8 cellular contexts compared by ENCODE assay signal in the genomic region with DNA sequence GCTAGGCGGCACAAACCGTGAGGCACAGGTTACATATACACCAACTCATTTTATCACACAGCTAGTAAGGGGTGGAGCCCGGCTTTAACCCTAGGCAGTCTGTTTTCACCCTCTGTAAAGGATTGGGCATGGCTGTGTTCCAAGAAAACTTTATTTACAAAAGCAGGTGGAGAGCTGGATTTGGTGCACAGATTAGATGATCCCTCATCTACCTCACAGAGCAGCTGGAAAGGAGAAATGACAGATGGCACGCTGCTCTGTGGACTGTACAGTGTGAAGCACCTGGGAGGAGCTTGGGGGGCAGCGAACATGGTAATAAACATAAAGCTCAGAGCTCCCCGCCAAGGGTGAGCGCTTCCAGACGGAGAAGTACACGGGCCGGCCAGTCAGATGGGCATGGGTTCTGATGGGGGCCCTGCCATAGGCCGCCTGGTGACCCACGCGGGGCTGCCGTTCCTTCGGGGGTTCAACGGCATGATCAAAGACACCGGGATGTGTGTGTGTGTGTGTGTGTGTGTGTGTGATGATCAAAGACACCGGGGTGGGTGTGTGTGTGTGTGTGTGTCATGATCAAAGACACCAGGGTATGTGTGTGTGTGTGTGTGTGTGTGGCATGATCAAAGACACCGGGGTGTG. TPM values are rescaled to one million over a fixed set of nuclear protein-coding genes. Genes with fewer than 3 reads are reported as not detected.
A peak's percentile ranks its signal among the peaks of the same experiment; 100 is the strongest.
DNase-seq lines count a peak whose midpoint lies in the region; ATAC-seq, FAIRE-seq and TF ChIP-seq lines count a peak whose summit lies in the region.

No MANE protein-coding gene starts in this region.

- H4K91ac ChIP-seq in H1 (replicated peaks; ENCODE audit: insufficient read length, low read length), result no peak overlapping the region

- no peak overlapping the region for H2BK120ac ChIP-seq in H1 (replicated peaks; ENCODE audit: low read depth, low read length)

- H3K27ac ChIP-seq in H1 (ENCODE audit: low read depth, low read length) (no peak overlapping the region), testis (no peak overlapping the region)

- DNase-seq in NCI-H1417 (lab: John Stamatoyannopoulos, UW) (peak; percentile 56 to 84 (median 68)), NCI-H1417 treated with DMSO at 0.1 percent for 48 hours (lab: John Stamatoyannopoulos, UW) (no peak), SW480 (ENCODE audit: low spot score) (peak; percentile 96), H1 (ENCODE audit: low read depth in 1 of 2, low spot score in 2 of 2) (no peak), testis (no peak), midbrain (lab: John Stamatoyannopoulos, UW) (no peak)
- peak; percentile 23 for DNase-seq in stimulated activated naive CD4-positive, alpha-beta T cell treated with Interleukin-2 at 50 U/mL for 16 hours (lab: John Stamatoyannopoulos, UW)

- TF ChIP-seq CTCF in H1 (IDR thresholded peaks at IDR 0.05; ENCODE audit: control extremely low read depth in 1 of 3, insufficient read depth in 1 of 3, low read depth in 1 of 3, low read length in 3 of 3) (no peak), testis (IDR thresholded peaks at IDR 0.05) (no peak)

- ATAC-seq in GM18907 (IDR thresholded peaks at IDR 0.05; ENCODE audit: unreplicated experiment), result no peak

- H3K79me2 ChIP-seq in H1 (ENCODE audit: control insufficient read depth in 1 of 2, insufficient read depth in 2 of 2, low read length in 2 of 2), result peaks cover 3 to 24% of the 10 kb centered on the region in 2 experiments; a peak in 3 of 4 replicates

- no peak overlapping the region for H2BK20ac ChIP-seq in H1 (ENCODE audit: low read length)

- POLR2A ChIA-PET in H1 (lab: Charles Lee; ENCODE audit: partially characterized antibody), result interaction anchor here (0.6 to 1.7 kb wide), 6 partner anchors 11 to 1869 kb away, joined by 3 to 4 read pairs (median 3); no protein-coding TSS in a partner anchor

- H3K4me2 ChIP-seq in H1 (ENCODE audit: insufficient read depth in 1 of 2, low read depth in 2 of 2, low read length in 2 of 2), result no peak overlapping the region

- H2AK5ac ChIP-seq in H1 (ENCODE audit: low read depth, low read length), result no peak overlapping the region

- peaks cover 8% of the 10 kb centered on the region for H3K79me1 ChIP-seq in H1 (ENCODE audit: low read depth, low read length)

- intact Hi-C loops in testis (cut with DNase I; ENCODE audit: low total_unique reads), result no loop called here

- peaks cover 0 to 12% of the 10 kb centered on the region in 2 experiments for H4K20me1 ChIP-seq in H1 (replicated peaks in 1 of 2; ENCODE audit: control insufficient read depth in 1 of 2, insufficient read depth in 2 of 2, low read length in 2 of 2)

- CTCF ChIA-PET in H1 (lab: Charles Lee; ENCODE audit: partially characterized antibody), result interaction anchor here (0.7 to 1.6 kb wide), 7 partner anchors 13 to 652 kb away, joined by 3 to 5 read pairs (median 3); no protein-coding TSS in a partner anchor

- peaks cover 5% of the 10 kb centered on the region for H3K23me2 ChIP-seq in H1 (ENCODE audit: low read depth, low read length)

- 0 out of 2 replicates have a peak overlapping the region, but pooled peaks have one; percentile 84 for H2AFZ ChIP-seq in H1 (ENCODE audit: low read length)

- no peak overlapping the region for H4K8ac ChIP-seq in H1 (ENCODE audit: extremely low read depth, insufficient read depth, low read length)

- no peak overlapping the region for H2BK5ac ChIP-seq in H1 (ENCODE audit: low read depth, low read length)

- WGBS in H1 (ENCODE audit: extremely low coverage in 1 of 2, insufficient coverage in 1 of 2, insufficient read length in 1 of 2, insufficient replicate concordance in 2 of 2, low coverage in 1 of 2, low lambda C conversion rate in 2 of 2, missing lambda C conversion rate in 1 of 2), 2 experiments, result 89% methylated on average over 17 of the region's 19 CpGs; no CpG with 5 or more reads in 1 of the 2 experiments
- WGBS in testis, 2 donors, result 62 to 66% methylated on average over 15 to 19 of the region's 19 CpGs

- TF ChIP-seq RAD21 in H1 (IDR thresholded peaks at IDR 0.05 in 1 of 2, conservative IDR thresholded peaks at IDR 0.05 in 1 of 2; ENCODE audit: low read depth in 2 of 2, low read length in 2 of 2), result no peak

- H3K27me3 ChIP-seq in H1 (replicated peaks in 1 of 4; ENCODE audit: control insufficient read depth in 3 of 4, extremely low read depth in 1 of 4, insufficient read depth in 3 of 4, low read length in 3 of 4), result no peaks in the 10 kb centered on the region
- H3K27me3 ChIP-seq in testis, result no peaks in the 10 kb centered on the region

- no peak overlapping the region for H3K9ac ChIP-seq in H1 (replicated peaks in 1 of 4; ENCODE audit: extremely low read depth in 1 of 4, low read depth in 3 of 4, low read length in 3 of 4)

- TF ChIP-seq POLR2A in H1 (IDR thresholded peaks at IDR 0.05; ENCODE audit: control extremely low read depth in 1 of 2, low read depth in 2 of 2, low read length in 2 of 2) (no peak), testis (IDR thresholded peaks at IDR 0.05) (no peak)

- no peak for TF ChIP-seq EP300 in H1 (IDR thresholded peaks at IDR 0.05; ENCODE audit: borderline replicate concordance in 1 of 2, low read depth in 2 of 2, low read length in 2 of 2)

- peaks cover 2 to 10% (median 4%) of the 10 kb centered on the region in 4 experiments for H3K4me1 ChIP-seq in H1 (replicated peaks in 1 of 4; ENCODE audit: control insufficient read depth in 3 of 4, insufficient read depth in 4 of 4, low read length in 3 of 4)
- H3K4me1 ChIP-seq in testis, result peaks cover 14% of the 10 kb centered on the region

- no peak overlapping the region for H3K56ac ChIP-seq in H1 (replicated peaks; ENCODE audit: insufficient read length, low read depth, low read length)

- H4K5ac ChIP-seq in H1 (ENCODE audit: insufficient read length, low read depth, low read length), result no peak overlapping the region

- no peak overlapping the region for H3K4me3 ChIP-seq in H1 (ENCODE audit: extremely low read depth in 1 of 4, insufficient read depth in 2 of 4, low read depth in 3 of 4, low read length in 4 of 4)
- peak overlapping the region in 1 of 2 donors; percentile 81 for H3K4me3 ChIP-seq in testis

- H3K14ac ChIP-seq in H1 (ENCODE audit: insufficient read length), result no peak overlapping the region

- no peak overlapping the region for H3K4ac ChIP-seq in H1 (replicated peaks; ENCODE audit: insufficient read length, low read depth, low read length)

- no peak overlapping the region for H3K18ac ChIP-seq in H1 (ENCODE audit: extremely low read depth, low read length)

- peaks cover 2 to 11% (median 4%) of the 10 kb centered on the region in 4 experiments; a peak in 5 of 8 replicates for H3K36me3 ChIP-seq in H1 (ENCODE audit: control insufficient read depth in 2 of 4, insufficient read depth in 4 of 4, low read length in 3 of 4)
- no peaks in the 10 kb centered on the region for H3K36me3 ChIP-seq in testis (ENCODE audit: low read depth, missing control alignments)

- H3K23ac ChIP-seq in H1 (ENCODE audit: insufficient read length), result no peak overlapping the region

- H2BK15ac ChIP-seq in H1 (ENCODE audit: low read length), result no peak overlapping the region

- no peak overlapping the region for H2BK12ac ChIP-seq in H1 (ENCODE audit: low read depth, low read length)

- no peak for FAIRE-seq in H1 (lab: Jason Lieb, UNC)

- H3K9me3 ChIP-seq in H1 (ENCODE audit: insufficient read depth in 2 of 2, low read depth in 1 of 2, low read length in 1 of 2), result no peaks in the 10 kb centered on the region
- no peaks in the 10 kb centered on the region for H3K9me3 ChIP-seq in testis

TF ChIP-seq in H1, 55 proteins besides CTCF, POLR2A, EP300 and RAD21:
- TF ChIP-seq TAF7 (optimal IDR thresholded peaks at IDR 0.05; ENCODE audit: borderline replicate concordance, low read depth, low read length) (no peak), CHD1 (IDR thresholded peaks at IDR 0.05; ENCODE audit: low read depth, low read length) (no peak), RNF2 (IDR thresholded peaks at IDR 0.05; ENCODE audit: borderline replicate concordance, low read depth, low read length, missing control alignments, poor library complexity, severe bottlenecking) (no peak), BRCA1 (IDR thresholded peaks at IDR 0.05; ENCODE audit: low read depth, low read length) (no peak), NANOG (IDR thresholded peaks at IDR 0.05; ENCODE audit: insufficient read depth, low read depth, low read length, poor library complexity, severe bottlenecking) (no peak), CHD2 (IDR thresholded peaks at IDR 0.05; ENCODE audit: low read length) (no peak), YY1 (IDR thresholded peaks at IDR 0.05; ENCODE audit: low read depth, low read length) (no peak), EGR1 (IDR thresholded peaks at IDR 0.05; ENCODE audit: borderline replicate concordance, low read depth, low read length) (no peak), KDM1A (IDR thresholded peaks at IDR 0.05; ENCODE audit: borderline replicate concordance, low read length) (no peak), CTBP2 (IDR thresholded peaks at IDR 0.05; ENCODE audit: borderline replicate concordance, insufficient read depth, insufficient read length, low read length) (no peak), HDAC6 (IDR thresholded peaks at IDR 0.05; ENCODE audit: low read depth, low read length) (no peak), FOSL1 (IDR thresholded peaks at IDR 0.05; ENCODE audit: insufficient read depth, low read depth, low read length) (no peak), CEBPB (IDR thresholded peaks at IDR 0.05; ENCODE audit: low read depth, low read length) (no peak), KDM5A (IDR thresholded peaks at IDR 0.05; ENCODE audit: low read length) (no peak), JUND (IDR thresholded peaks at IDR 0.05; ENCODE audit: low read length) (no peak), BACH1 (IDR thresholded peaks at IDR 0.05; ENCODE audit: low read length) (no peak), TBP (IDR thresholded peaks at IDR 0.05; ENCODE audit: low read depth, low read length) (no peak), TCF12 (IDR thresholded peaks at IDR 0.05; ENCODE audit: low read depth, low read length) (no peak), SRF (IDR thresholded peaks at IDR 0.05; ENCODE audit: low read depth, low read length) (no peak)

RNA-seq across cellular contexts. Expression of a gene that starts 0.9 kb away (rescaled TPM):
- 43.4 and 47.0 TPM in 2 replicates for total RNA-seq in H1 (2021; fragmentation: NEBNext Ultra II Directional; extraction: Animal tissue kit (Norgen Biotek cat#: 25700))
- 84.9 and 86.7 TPM in 2 replicates for polyA plus RNA-seq in H1 (2011; rRNA removed)
- 67.7 TPM for polyA plus RNA-seq in H1 (2011; cell fraction: cytosol; rRNA removed)
- polyA plus RNA-seq in H1 (2011; cell fraction: nucleus; rRNA removed), result 54.9 TPM
- polyA plus RNA-seq in H1 (2012, experiment 1 of 2), result 23.4 to 46.6 TPM (median 44.7 TPM) in 4 replicates
- 51.9 TPM for polyA plus RNA-seq in H1 (2012, experiment 2 of 2)
- polyA plus RNA-seq in H1 (2013, experiment 1 of 2), result 29.3 TPM
- polyA plus RNA-seq in H1 (2013, experiment 2 of 2), result 28.9 TPM
- polyA minus RNA-seq in H1 (2011; rRNA and poly(A)+ RNA removed), result 32.5 and 34.3 TPM in 2 replicates
- 16.4 TPM for polyA minus RNA-seq in H1 (2011; cell fraction: cytosol; rRNA and poly(A)+ RNA removed)
- 35.0 TPM for polyA minus RNA-seq in H1 (2011; cell fraction: nucleus; rRNA and poly(A)+ RNA removed)
- 10 to 100 TPM; 26.4 to 28.8 TPM for total RNA-seq in testis
- 19.0 TPM for polyA plus RNA-seq in testis (ENCODE audit: insufficient read depth, low read depth, low replicate concordance)

Comparison
In these comparisons a context has a peak if more than half of its experiments do, and no peak if none do; other contexts are left out.
1. DNase-seq: peak in NCI-H1417 (3 of 3), SW480 (single experiment) and stimulated activated naive CD4-positive, alpha-beta T cell treated with Interleukin-2 at 50 U/mL for 16 hours (single experiment); none in NCI-H1417 treated with DMSO at 0.1 percent for 48 hours (single experiment), H1 (0 of 2), testis (single experiment) and midbrain (single experiment).